8 cellular contexts compared by ENCODE assay signal in genomic region chr17:2282297-2282873, GRCh38. TPM values are rescaled to one million over a fixed set of nuclear protein-coding genes. Genes with fewer than 3 reads are reported as not detected.
DNase-seq lines count a peak whose midpoint lies in the region; ATAC-seq, FAIRE-seq and TF ChIP-seq lines count a peak whose summit lies in the region.

No MANE protein-coding gene starts in this region.

- no peak overlapping the region for H3K4me3 ChIP-seq in lower lobe of right lung

- H3K4me1 ChIP-seq in lower lobe of right lung, result no peaks in the 10 kb centered on the region

- DNase-seq in Daoy (ENCODE audit: low read depth) (peak; percentile 55), HuH-7.5 (ENCODE audit: low spot score) (peak; percentile 13), SIG-M5 (lab: John Stamatoyannopoulos, UW) (peak; percentile 65), dermis blood vessel endothelial cell (peak; percentile 79), lower lobe of right lung (no peak), urothelium cell line (ENCODE audit: low spot score) (peak; percentile 34)

- ATAC-seq in lower lobe of right lung (peak; percentile 52 to 59), GM18909 (IDR thresholded peaks at IDR 0.05; ENCODE audit: poor library complexity, unreplicated experiment) (no peak), HG02678 (IDR thresholded peaks at IDR 0.05; ENCODE audit: unreplicated experiment) (no peak)

- TF ChIP-seq CTCF in lower lobe of right lung (IDR thresholded peaks at IDR 0.05), result peak; percentile 62

- H3K36me3 ChIP-seq in lower lobe of right lung, result peaks cover 86% of the 10 kb centered on the region

- H3K27ac ChIP-seq in lower lobe of right lung, result no peak overlapping the region

- no peaks in the 10 kb centered on the region for H3K9me3 ChIP-seq in lower lobe of right lung

- intact Hi-C loops in lower lobe of right lung (cut with DNase I), result no loop called here

- no peaks in the 10 kb centered on the region for H3K27me3 ChIP-seq in lower lobe of right lung (ENCODE audit: low read depth)

- FAIRE-seq in urothelium cell line (lab: Jason Lieb, UNC), result no peak

RNA-seq across cellular contexts. Expression of gene SMG6, which starts 21.2 kb away (rescaled TPM):
- total RNA-seq in Daoy (2014; rRNA removed; shearing (Covaris generic)), result 22.8 and 23.8 TPM in 2 replicates
- total RNA-seq in dermis blood vessel endothelial cell (29.3 and 65.6 TPM in 2 replicates), lower lobe of right lung (33.8 TPM)

RNA-seq across cellular contexts. Expression of gene SRR, which starts 21.4 kb away (rescaled TPM):
- 21.4 and 39.2 TPM in 2 replicates for total RNA-seq in Daoy (2014; rRNA removed; shearing (Covaris generic))
- total RNA-seq in dermis blood vessel endothelial cell (12.2 and 13.6 TPM in 2 replicates), lower lobe of right lung (12.2 TPM)

RNA-seq across cellular contexts. Expression of gene TSR1, which starts 53.9 kb away (rescaled TPM):
- total RNA-seq in Daoy (2014; rRNA removed; shearing (Covaris generic)), result 117 and 127 TPM in 2 replicates
- 44.8 and 56.3 TPM in 2 replicates for total RNA-seq in dermis blood vessel endothelial cell
- total RNA-seq in lower lobe of right lung, result 18.8 TPM

RNA-seq across cellular contexts. Expression of gene SGSM2, which starts 54.9 kb away (rescaled TPM):
- 34.5 and 40.2 TPM in 2 replicates for total RNA-seq in Daoy (2014; rRNA removed; shearing (Covaris generic))
- total RNA-seq in dermis blood vessel endothelial cell (52.6 and 70.3 TPM in 2 replicates), lower lobe of right lung (55.4 TPM)

Comparison
In these comparisons a context has a peak if more than half of its experiments do, and no peak if none do; other contexts are left out.
1. ATAC-seq: peak in lower lobe of right lung (2 of 2); none in GM18909 (single experiment) and HG02678 (single experiment).